ENCODE assay signal across 19 cellular contexts in the genomic region with DNA sequence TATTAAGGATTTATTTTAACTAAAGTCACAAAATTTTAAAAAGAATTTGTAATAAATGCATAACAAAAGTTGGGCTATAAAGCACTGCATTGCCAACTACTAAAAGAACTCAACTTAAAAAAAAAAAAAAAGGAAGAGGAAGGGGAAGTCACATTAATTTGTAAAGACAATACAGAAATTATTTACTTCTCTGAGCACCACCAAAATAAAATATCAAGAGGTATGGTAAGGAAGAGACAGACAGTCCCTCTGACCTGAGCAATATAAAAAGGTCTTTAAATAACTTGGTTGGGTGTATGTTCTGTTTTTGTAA.
"Had no signal": no experiment of that assay in that cellular context is flagged by ENCODE, and none has a peak within 500 bp of the region (broad histone marks: within the 10 kb centered on the region; RNA-seq: fewer than 3 reads in every experiment).

No MANE protein-coding gene starts in this region.

- H3K4me3 Mint-ChIP-seq: naive thymus-derived CD4-positive, alpha-beta T cell; stimulated activated naive CD8-positive, alpha-beta T cell treated with anti-CD3 and anti-CD28 coated beads, Interleukin-15, amount 100 ng/mL, for 72 hours had no signal

- H3K36me3 Mint-ChIP-seq: activated naive CD4-positive, alpha-beta T cell treated with anti-CD3 and anti-CD28 coated beads, Interleukin-2, amount 50 U/mL, for 24 hours; naive thymus-derived CD4-positive, alpha-beta T cell had no signal

- ATAC-seq: esophagus mucosa; gastroesophageal sphincter; naive thymus-derived CD4-positive, alpha-beta T cell; stimulated activated naive CD8-positive, alpha-beta T cell treated with anti-CD3 and anti-CD28 coated beads, Interleukin-15, amount 100 ng/mL, for 72 hours had no signal

- H3K4me1 ChIP-seq: left lung, right lobe of liver had no signal

- H3K27ac Mint-ChIP-seq: stimulated activated naive CD8-positive, alpha-beta T cell treated with anti-CD3 and anti-CD28 coated beads, Interleukin-15, amount 100 ng/mL, for 72 hours had no signal

- H3K4me3 ChIP-seq: ascending aorta, breast epithelium, gastroesophageal sphincter, heart right ventricle, left lung, ovary, right lobe of liver, smooth muscle cell, suprapubic skin, upper lobe of left lung had no signal

- H3K9me3 Mint-ChIP-seq: activated naive CD4-positive, alpha-beta T cell treated with anti-CD3 and anti-CD28 coated beads, Interleukin-2, amount 50 U/mL, for 24 hours; stimulated activated naive CD8-positive, alpha-beta T cell treated with anti-CD3 and anti-CD28 coated beads, Interleukin-15, amount 100 ng/mL, for 72 hours had no signal

- H3K27ac ChIP-seq: ascending aorta, gastroesophageal sphincter, left lung, ovary, right lobe of liver, suprapubic skin had no signal

- H3K9me3 ChIP-seq: ascending aorta, breast epithelium, gastroesophageal sphincter, heart right ventricle, left lung, ovary, right lobe of liver, suprapubic skin, upper lobe of left lung had no signal

- H3K36me3 ChIP-seq: breast epithelium, left lung, ovary had no signal

- DNase-seq: activated CD4-positive, alpha-beta T cell treated with anti-CD3 and anti-CD28 coated beads, Interleukin-2, amount 50 U/mL, for 1 hour; activated gamma-delta T cell; cortex of kidney; left lung; ovary; right lobe of liver; stimulated activated CD4-positive, alpha-beta T cell treated with anti-CD3 and anti-CD28 coated beads, Interleukin-4, amount 100 ng/mL, for 1 hour; stimulated activated naive CD8-positive, alpha-beta T cell treated with anti-CD3 and anti-CD28 coated beads, Interleukin-15, amount 100 ng/mL, for 72 hours; T-helper 9 cell; upper lobe of left lung had no signal

- H3K27me3 ChIP-seq: ascending aorta, breast epithelium, gastroesophageal sphincter, heart right ventricle, ovary, right lobe of liver, suprapubic skin, upper lobe of left lung had no signal

- H3K4me2 ChIP-seq: smooth muscle cell had no signal
